1 cellular context compared by ENCODE assay signal in the genomic region with DNA sequence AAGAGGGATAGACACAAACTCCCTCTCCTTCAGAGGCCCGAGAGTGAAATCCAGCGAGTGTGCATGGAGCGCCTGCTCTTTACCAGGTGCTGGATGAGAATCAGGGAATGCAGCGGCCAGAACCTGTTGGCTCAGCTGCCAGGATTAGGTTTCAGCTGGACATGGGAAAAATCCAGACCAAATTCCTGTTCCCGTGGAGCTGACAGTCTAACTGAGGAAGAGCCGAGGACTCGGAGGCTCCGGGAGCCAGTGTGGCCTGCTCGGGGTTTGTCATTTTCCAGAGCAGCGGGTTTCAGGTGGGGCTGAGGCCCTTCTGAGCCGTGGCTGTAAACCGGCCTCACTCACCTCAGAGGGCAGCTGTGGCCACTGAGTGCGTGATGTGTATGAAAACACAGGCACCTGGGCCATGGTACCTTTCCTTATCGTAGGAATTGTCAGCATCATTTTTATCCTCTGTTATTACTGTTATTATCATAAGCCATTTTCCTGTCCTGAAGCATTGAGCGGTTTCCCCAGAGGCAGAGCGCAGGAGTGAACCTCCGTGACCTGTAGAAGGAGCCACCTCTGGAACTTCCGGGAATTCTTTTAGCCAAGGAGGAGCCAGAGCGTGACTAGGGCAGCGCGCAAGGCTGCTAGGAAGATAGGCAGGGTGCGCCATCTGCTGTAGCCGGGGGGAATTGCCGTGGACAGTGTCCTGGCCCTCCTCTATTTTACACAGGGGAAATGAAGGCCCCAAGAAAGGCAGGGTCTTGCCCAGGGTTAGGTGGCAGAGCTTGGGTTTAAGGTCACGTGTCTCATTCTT.
TF ChIP-seq lines count a peak whose summit lies in the region.

No MANE protein-coding gene starts in this region.

TF ChIP-seq in HepG2, 621 proteins besides CTCF, POLR2A, EP300 and RAD21 (continues in another document):
- TF ChIP-seq DR1 (CRISPR knock-in tag; IDR thresholded peaks at IDR 0.05), result no peak
- TF ChIP-seq CBFB (CRISPR knock-in tag; IDR thresholded peaks at IDR 0.05), result peak; percentile 14
- 0 out of 2 replicates have a peak, but pooled peaks have one; percentile 42 for TF ChIP-seq ZFP37 (CRISPR knock-in tag; IDR thresholded peaks at IDR 0.05; ENCODE audit: borderline replicate concordance)
- TF ChIP-seq, protein P1, sequence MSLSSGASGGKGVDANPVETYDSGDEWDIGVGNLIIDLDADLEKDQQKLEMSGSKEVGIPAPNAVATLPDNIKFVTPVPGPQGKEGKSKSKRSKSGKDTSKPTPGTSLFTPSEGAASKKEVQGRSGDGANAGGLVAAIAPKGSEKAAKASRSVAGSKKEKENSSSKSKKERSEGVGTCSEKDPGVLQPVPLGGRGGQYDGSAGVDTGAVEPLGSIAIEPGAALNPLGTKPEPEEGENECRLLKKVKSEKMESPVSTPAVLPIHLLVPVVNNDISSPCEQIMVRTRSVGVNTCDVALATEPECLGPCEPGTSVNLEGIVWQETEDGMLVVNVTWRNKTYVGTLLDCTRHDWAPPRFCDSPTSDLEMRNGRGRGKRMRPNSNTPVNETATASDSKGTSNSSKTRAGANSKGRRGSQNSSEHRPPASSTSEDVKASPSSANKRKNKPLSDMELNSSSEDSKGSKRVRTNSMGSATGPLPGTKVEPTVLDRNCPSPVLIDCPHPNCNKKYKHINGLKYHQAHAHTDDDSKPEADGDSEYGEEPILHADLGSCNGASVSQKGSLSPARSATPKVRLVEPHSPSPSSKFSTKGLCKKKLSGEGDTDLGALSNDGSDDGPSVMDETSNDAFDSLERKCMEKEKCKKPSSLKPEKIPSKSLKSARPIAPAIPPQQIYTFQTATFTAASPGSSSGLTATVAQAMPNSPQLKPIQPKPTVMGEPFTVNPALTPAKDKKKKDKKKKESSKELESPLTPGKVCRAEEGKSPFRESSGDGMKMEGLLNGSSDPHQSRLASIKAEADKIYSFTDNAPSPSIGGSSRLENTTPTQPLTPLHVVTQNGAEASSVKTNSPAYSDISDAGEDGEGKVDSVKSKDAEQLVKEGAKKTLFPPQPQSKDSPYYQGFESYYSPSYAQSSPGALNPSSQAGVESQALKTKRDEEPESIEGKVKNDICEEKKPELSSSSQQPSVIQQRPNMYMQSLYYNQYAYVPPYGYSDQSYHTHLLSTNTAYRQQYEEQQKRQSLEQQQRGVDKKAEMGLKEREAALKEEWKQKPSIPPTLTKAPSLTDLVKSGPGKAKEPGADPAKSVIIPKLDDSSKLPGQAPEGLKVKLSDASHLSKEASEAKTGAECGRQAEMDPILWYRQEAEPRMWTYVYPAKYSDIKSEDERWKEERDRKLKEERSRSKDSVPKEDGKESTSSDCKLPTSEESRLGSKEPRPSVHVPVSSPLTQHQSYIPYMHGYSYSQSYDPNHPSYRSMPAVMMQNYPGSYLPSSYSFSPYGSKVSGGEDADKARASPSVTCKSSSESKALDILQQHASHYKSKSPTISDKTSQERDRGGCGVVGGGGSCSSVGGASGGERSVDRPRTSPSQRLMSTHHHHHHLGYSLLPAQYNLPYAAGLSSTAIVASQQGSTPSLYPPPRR (CRISPR knock-in tag; IDR thresholded peaks at IDR 0.05; ENCODE audit: borderline replicate concordance), result no peak
- peak; percentile 95; the same call in 1 of the 2 replicates for TF ChIP-seq ZNF230 (CRISPR knock-in tag; IDR thresholded peaks at IDR 0.05)
- no peak for TF ChIP-seq PRPF4 (IDR thresholded peaks at IDR 0.05; ENCODE audit: low read depth, low read length, poor library complexity, severe bottlenecking)
- no peak for TF ChIP-seq NBN (conservative IDR thresholded peaks at IDR 0.05)
- TF ChIP-seq SALL2 (CRISPR knock-in tag; IDR thresholded peaks at IDR 0.05), result no peak; the same call in 1 of the 2 replicates
- TF ChIP-seq, protein P2, sequence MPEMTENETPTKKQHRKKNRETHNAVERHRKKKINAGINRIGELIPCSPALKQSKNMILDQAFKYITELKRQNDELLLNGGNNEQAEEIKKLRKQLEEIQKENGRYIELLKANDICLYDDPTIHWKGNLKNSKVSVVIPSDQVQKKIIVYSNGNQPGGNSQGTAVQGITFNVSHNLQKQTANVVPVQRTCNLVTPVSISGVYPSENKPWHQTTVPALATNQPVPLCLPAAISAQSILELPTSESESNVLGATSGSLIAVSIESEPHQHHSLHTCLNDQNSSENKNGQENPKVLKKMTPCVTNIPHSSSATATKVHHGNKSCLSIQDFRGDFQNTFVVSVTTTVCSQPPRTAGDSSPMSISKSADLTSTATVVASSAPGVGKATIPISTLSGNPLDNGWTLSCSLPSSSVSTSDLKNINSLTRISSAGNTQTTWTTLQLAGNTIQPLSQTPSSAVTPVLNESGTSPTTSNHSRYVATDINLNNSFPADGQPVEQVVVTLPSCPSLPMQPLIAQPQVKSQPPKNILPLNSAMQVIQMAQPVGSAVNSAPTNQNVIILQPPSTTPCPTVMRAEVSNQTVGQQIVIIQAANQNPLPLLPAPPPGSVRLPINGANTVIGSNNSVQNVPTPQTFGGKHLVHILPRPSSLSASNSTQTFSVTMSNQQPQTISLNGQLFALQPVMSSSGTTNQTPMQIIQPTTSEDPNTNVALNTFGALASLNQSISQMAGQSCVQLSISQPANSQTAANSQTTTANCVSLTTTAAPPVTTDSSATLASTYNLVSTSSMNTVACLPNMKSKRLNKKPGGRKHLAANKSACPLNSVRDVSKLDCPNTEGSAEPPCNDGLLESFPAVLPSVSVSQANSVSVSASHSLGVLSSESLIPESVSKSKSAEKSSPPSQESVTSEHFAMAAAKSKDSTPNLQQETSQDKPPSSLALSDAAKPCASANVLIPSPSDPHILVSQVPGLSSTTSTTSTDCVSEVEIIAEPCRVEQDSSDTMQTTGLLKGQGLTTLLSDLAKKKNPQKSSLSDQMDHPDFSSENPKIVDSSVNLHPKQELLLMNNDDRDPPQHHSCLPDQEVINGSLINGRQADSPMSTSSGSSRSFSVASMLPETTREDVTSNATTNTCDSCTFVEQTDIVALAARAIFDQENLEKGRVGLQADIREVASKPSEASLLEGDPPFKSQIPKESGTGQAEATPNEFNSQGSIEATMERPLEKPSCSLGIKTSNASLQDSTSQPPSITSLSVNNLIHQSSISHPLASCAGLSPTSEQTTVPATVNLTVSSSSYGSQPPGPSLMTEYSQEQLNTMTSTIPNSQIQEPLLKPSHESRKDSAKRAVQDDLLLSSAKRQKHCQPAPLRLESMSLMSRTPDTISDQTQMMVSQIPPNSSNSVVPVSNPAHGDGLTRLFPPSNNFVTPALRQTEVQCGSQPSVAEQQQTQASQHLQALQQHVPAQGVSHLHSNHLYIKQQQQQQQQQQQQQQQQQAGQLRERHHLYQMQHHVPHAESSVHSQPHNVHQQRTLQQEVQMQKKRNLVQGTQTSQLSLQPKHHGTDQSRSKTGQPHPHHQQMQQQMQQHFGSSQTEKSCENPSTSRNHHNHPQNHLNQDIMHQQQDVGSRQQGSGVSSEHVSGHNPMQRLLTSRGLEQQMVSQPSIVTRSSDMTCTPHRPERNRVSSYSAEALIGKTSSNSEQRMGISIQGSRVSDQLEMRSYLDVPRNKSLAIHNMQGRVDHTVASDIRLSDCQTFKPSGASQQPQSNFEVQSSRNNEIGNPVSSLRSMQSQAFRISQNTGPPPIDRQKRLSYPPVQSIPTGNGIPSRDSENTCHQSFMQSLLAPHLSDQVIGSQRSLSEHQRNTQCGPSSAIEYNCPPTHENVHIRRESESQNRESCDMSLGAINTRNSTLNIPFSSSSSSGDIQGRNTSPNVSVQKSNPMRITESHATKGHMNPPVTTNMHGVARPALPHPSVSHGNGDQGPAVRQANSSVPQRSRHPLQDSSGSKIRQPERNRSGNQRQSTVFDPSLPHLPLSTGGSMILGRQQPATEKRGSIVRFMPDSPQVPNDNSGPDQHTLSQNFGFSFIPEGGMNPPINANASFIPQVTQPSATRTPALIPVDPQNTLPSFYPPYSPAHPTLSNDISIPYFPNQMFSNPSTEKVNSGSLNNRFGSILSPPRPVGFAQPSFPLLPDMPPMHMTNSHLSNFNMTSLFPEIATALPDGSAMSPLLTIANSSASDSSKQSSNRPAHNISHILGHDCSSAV (CRISPR knock-in tag; IDR thresholded peaks at IDR 0.05; ENCODE audit: borderline replicate concordance), result 0 out of 2 replicates have a peak, but pooled peaks have one; percentile 78
- peak; percentile 49; the same call in 1 of the 2 replicates for TF ChIP-seq KDM5A (IDR thresholded peaks at IDR 0.05; ENCODE audit: borderline replicate concordance, low read length)
- peak; percentile 97 for TF ChIP-seq SMC3 (IDR thresholded peaks at IDR 0.05; ENCODE audit: low read length)
- TF ChIP-seq CHCHD3 (CRISPR knock-in tag; IDR thresholded peaks at IDR 0.05), result no peak
- TF ChIP-seq, protein P3, sequence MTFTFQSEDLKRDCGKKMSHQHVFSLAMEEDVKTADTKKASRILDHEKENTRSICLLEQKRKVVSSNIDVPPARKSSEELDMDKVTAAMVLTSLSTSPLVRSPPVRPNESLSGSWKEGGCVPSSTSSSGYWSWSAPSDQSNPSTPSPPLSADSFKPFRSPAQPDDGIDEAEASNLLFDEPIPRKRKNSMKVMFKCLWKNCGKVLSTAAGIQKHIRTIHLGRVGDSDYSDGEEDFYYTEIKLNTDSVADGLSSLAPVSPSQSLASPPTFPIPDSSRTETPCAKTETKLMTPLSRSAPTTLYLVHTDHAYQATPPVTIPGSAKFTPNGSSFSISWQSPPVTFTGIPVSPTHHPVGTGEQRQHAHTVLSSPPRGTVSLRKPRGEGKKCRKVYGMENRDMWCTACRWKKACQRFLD (CRISPR knock-in tag; IDR thresholded peaks at IDR 0.05; ENCODE audit: borderline replicate concordance), result 0 out of 2 replicates have a peak, but pooled peaks have one; percentile 27
- TF ChIP-seq FOSL2 (CRISPR knock-in tag; IDR thresholded peaks at IDR 0.05), result peak; percentile 81
- peak; percentile 19; the same call in 1 of the 2 replicates for TF ChIP-seq SAFB2 (CRISPR knock-in tag; IDR thresholded peaks at IDR 0.05; ENCODE audit: borderline replicate concordance, low read depth)
- TF ChIP-seq ELF4 (CRISPR knock-in tag; IDR thresholded peaks at IDR 0.05; ENCODE audit: borderline replicate concordance), result peak; percentile 92
- TF ChIP-seq ZNF615 (CRISPR knock-in tag; IDR thresholded peaks at IDR 0.05; ENCODE audit: borderline replicate concordance), result peak; percentile 89; the same call in 1 of the 2 replicates
- no peak for TF ChIP-seq NFE2L2 (IDR thresholded peaks at IDR 0.05; ENCODE audit: low read length)
- TF ChIP-seq, protein P4, sequence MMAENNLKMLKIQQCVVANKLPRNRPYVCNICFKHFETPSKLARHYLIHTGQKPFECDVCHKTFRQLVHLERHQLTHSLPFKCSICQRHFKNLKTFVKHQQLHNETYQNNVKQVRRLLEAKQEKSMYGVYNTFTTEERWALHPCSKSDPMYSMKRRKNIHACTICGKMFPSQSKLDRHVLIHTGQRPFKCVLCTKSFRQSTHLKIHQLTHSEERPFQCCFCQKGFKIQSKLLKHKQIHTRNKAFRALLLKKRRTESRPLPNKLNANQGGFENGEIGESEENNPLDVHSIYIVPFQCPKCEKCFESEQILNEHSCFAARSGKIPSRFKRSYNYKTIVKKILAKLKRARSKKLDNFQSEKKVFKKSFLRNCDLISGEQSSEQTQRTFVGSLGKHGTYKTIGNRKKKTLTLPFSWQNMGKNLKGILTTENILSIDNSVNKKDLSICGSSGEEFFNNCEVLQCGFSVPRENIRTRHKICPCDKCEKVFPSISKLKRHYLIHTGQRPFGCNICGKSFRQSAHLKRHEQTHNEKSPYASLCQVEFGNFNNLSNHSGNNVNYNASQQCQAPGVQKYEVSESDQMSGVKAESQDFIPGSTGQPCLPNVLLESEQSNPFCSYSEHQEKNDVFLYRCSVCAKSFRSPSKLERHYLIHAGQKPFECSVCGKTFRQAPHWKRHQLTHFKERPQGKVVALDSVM (CRISPR knock-in tag; IDR thresholded peaks at IDR 0.05), result peak; percentile 68
- TF ChIP-seq PRMT3 (CRISPR knock-in tag; IDR thresholded peaks at IDR 0.05; ENCODE audit: borderline replicate concordance, low read depth), result no peak
- TF ChIP-seq, protein P5, sequence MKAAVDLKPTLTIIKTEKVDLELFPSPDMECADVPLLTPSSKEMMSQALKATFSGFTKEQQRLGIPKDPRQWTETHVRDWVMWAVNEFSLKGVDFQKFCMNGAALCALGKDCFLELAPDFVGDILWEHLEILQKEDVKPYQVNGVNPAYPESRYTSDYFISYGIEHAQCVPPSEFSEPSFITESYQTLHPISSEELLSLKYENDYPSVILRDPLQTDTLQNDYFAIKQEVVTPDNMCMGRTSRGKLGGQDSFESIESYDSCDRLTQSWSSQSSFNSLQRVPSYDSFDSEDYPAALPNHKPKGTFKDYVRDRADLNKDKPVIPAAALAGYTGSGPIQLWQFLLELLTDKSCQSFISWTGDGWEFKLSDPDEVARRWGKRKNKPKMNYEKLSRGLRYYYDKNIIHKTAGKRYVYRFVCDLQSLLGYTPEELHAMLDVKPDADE (CRISPR knock-in tag; IDR thresholded peaks at IDR 0.05), result 0 out of 2 replicates have a peak, but pooled peaks have one; percentile 52
- TF ChIP-seq, protein P6, sequence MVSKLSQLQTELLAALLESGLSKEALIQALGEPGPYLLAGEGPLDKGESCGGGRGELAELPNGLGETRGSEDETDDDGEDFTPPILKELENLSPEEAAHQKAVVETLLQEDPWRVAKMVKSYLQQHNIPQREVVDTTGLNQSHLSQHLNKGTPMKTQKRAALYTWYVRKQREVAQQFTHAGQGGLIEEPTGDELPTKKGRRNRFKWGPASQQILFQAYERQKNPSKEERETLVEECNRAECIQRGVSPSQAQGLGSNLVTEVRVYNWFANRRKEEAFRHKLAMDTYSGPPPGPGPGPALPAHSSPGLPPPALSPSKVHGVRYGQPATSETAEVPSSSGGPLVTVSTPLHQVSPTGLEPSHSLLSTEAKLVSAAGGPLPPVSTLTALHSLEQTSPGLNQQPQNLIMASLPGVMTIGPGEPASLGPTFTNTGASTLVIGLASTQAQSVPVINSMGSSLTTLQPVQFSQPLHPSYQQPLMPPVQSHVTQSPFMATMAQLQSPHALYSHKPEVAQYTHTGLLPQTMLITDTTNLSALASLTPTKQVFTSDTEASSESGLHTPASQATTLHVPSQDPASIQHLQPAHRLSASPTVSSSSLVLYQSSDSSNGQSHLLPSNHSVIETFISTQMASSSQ (IDR thresholded peaks at IDR 0.05; ENCODE audit: low read depth), result no peak
- TF ChIP-seq, protein P6 (CRISPR knock-in tag; IDR thresholded peaks at IDR 0.05; ENCODE audit: borderline replicate concordance), result no peak; the same call in 1 of the 2 replicates
- TF ChIP-seq, protein P7, sequence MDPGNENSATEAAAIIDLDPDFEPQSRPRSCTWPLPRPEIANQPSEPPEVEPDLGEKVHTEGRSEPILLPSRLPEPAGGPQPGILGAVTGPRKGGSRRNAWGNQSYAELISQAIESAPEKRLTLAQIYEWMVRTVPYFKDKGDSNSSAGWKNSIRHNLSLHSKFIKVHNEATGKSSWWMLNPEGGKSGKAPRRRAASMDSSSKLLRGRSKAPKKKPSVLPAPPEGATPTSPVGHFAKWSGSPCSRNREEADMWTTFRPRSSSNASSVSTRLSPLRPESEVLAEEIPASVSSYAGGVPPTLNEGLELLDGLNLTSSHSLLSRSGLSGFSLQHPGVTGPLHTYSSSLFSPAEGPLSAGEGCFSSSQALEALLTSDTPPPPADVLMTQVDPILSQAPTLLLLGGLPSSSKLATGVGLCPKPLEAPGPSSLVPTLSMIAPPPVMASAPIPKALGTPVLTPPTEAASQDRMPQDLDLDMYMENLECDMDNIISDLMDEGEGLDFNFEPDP (CRISPR knock-in tag; conservative IDR thresholded peaks at IDR 0.05), result peak; percentile 95; the same call in 1 of the 2 replicates
- TF ChIP-seq MBNL3 (CRISPR knock-in tag; conservative IDR thresholded peaks at IDR 0.05), result no peak
